Comparison of ENCODE assay signal across 8 cellular contexts in the genomic region with DNA sequence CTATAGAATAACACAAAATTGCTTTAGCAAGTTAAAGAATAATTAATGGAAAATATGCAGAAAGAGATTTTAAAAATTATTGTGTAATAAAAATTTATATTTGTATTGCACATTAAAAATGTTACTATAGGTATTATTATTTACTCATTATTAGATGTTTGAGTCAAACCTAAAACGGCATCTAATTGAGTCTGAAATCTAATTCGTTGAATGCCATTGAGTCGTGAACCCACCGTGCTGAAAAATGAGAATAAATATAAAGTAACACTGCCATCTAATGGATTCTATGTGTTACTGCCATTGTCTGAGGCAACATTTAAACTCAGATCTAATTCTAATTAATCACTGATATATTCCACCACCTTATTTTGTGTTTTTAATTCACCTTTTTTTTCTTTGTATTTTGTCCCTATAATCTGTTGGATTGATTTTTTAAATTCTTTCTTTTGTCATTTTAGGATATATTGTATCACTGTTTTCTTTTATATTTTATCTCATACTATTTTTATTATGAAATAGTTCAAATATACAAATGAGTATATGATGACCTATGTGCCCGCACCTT.
DNase-seq lines count a peak whose midpoint lies in the region; ATAC-seq and TF ChIP-seq lines count a peak whose summit lies in the region.

No MANE protein-coding gene starts in this region.

- H3K4me3 ChIP-seq in Loucy (ENCODE audit: low read length, poor library complexity, severe bottlenecking) (no peak overlapping the region), RWPE2 (ENCODE audit: severe bottlenecking) (no peak overlapping the region), epithelial cell of esophagus (ENCODE audit: low read length) (no peak overlapping the region), neural cell (ENCODE audit: low read length) (no peak overlapping the region)

- TF ChIP-seq EP300 in neural cell (conservative IDR thresholded peaks at IDR 0.05; ENCODE audit: poor library complexity, severe bottlenecking), result no peak

- no peaks in the 10 kb centered on the region for H3F3A ChIP-seq in Loucy (ENCODE audit: low read depth)
- H3F3A ChIP-seq in neural cell (ENCODE audit: insufficient read depth, low read length, poor library complexity, severe bottlenecking), result no peaks in the 10 kb centered on the region

- no peaks in the 10 kb centered on the region for H3K9me2 ChIP-seq in Loucy (replicated peaks; ENCODE audit: low read depth, low read length)
- no peaks in the 10 kb centered on the region for H3K9me2 ChIP-seq in neural cell (ENCODE audit: insufficient read depth, low read length)

- peaks cover 28% of the 10 kb centered on the region for H3K4me1 ChIP-seq in Loucy (ENCODE audit: insufficient read depth, low read length, poor library complexity, severe bottlenecking)
- no peaks in the 10 kb centered on the region for H3K4me1 ChIP-seq in RWPE2 (ENCODE audit: insufficient read depth, poor library complexity, severe bottlenecking)

- H3K27me3 ChIP-seq in Loucy (ENCODE audit: insufficient read depth, low read length, poor library complexity, severe bottlenecking), result no peaks in the 10 kb centered on the region
- H3K27me3 ChIP-seq in RWPE2 (ENCODE audit: insufficient read depth, poor library complexity, severe bottlenecking), result no peaks in the 10 kb centered on the region
- no peaks in the 10 kb centered on the region for H3K27me3 ChIP-seq in neural cell (ENCODE audit: insufficient read depth, low read depth, low read length)

- H2AFZ ChIP-seq in Loucy (ENCODE audit: low read length) (no peak overlapping the region), neural cell (ENCODE audit: low read depth, low read length) (no peak overlapping the region)

- TF ChIP-seq CTCF in Loucy (conservative IDR thresholded peaks at IDR 0.05; ENCODE audit: low read length) (peak; percentile 77), RWPE2 (IDR thresholded peaks at IDR 0.05; ENCODE audit: poor library complexity, severe bottlenecking) (peak; percentile 88), epithelial cell of esophagus (IDR thresholded peaks at IDR 0.05; ENCODE audit: insufficient read depth, low read depth, low read length, missing control alignments) (peak; percentile 60), neural cell (IDR thresholded peaks at IDR 0.05; ENCODE audit: poor library complexity, severe bottlenecking) (peak; percentile 88)

- H3K9me3 ChIP-seq in Loucy (ENCODE audit: insufficient read depth, low read depth, low read length) (no peaks in the 10 kb centered on the region), RWPE2 (ENCODE audit: severe bottlenecking) (no peaks in the 10 kb centered on the region), neural cell (ENCODE audit: low read length) (no peaks in the 10 kb centered on the region)

- H3K79me2 ChIP-seq in Loucy (ENCODE audit: insufficient read depth, low read length) (no peaks in the 10 kb centered on the region), neural cell (replicated peaks; ENCODE audit: insufficient read depth, low read length) (no peaks in the 10 kb centered on the region)

- DNase-seq in COLO829 (ENCODE audit: low spot score), result peak; percentile 61
- no peak for DNase-seq in RWPE2 (ENCODE audit: low spot score)
- peak; percentile 44 for DNase-seq in epithelial cell of esophagus (ENCODE audit: low read depth)
- no peak for DNase-seq in stimulated activated CD8-positive, alpha-beta memory T cell treated with anti-CD3 and anti-CD28 coated beads, Interleukin-4, amount 100 ng/mL, for 48 hours

- H4K20me1 ChIP-seq in Loucy (ENCODE audit: insufficient read depth, low read length, poor library complexity, severe bottlenecking) (no peaks in the 10 kb centered on the region), neural cell (ENCODE audit: insufficient read depth) (no peaks in the 10 kb centered on the region)

- peak; percentile 90 for TF ChIP-seq RAD21 in neural cell (conservative IDR thresholded peaks at IDR 0.05)

- ATAC-seq in GM19351 (IDR thresholded peaks at IDR 0.05; ENCODE audit: unreplicated experiment) (peak; percentile 69), RWPE2 (ENCODE audit: low read depth) (no peak), GM21526 (IDR thresholded peaks at IDR 0.05; ENCODE audit: low FRiP score, unreplicated experiment) (no peak)

- no peaks in the 10 kb centered on the region for H3K36me3 ChIP-seq in Loucy (ENCODE audit: insufficient read depth, low read length)
- no peaks in the 10 kb centered on the region for H3K36me3 ChIP-seq in RWPE2 (ENCODE audit: low read depth)
- H3K36me3 ChIP-seq in neural cell (ENCODE audit: insufficient read depth, low read length), result no peaks in the 10 kb centered on the region

- no peak overlapping the region for H3K9ac ChIP-seq in Loucy (ENCODE audit: low read depth, low read length, poor library complexity, severe bottlenecking)
- no peak overlapping the region for H3K9ac ChIP-seq in neural cell (ENCODE audit: low read length)

- H3K4me2 ChIP-seq in Loucy (ENCODE audit: low read depth, low read length, poor library complexity, severe bottlenecking) (peak overlapping the region; percentile 27), neural cell (ENCODE audit: low read length) (no peak overlapping the region)

- H3K27ac ChIP-seq in RWPE2 (ENCODE audit: poor library complexity, severe bottlenecking), result no peak overlapping the region
- no peak overlapping the region for H3K27ac ChIP-seq in neural cell (ENCODE audit: low read length)

TF ChIP-seq in neural cell, 6 proteins besides CTCF, POLR2A, EP300 and RAD21:
- no peak for TF ChIP-seq EZH2 (IDR thresholded peaks at IDR 0.05; ENCODE audit: borderline replicate concordance, insufficient read depth, low read length, poor library complexity, severe bottlenecking)
- peak; percentile 90 for TF ChIP-seq SMC3 (conservative IDR thresholded peaks at IDR 0.05; ENCODE audit: poor library complexity)
TF ChIP-seq in neural cell: peak in this region for 1.

Comparison
In these comparisons a context has a peak if more than half of its experiments do, and no peak if none do; other contexts are left out.
1. DNase-seq: peak in COLO829 (single experiment) and epithelial cell of esophagus (single experiment); none in RWPE2 (single experiment) and stimulated activated CD8-positive, alpha-beta memory T cell treated with anti-CD3 and anti-CD28 coated beads, Interleukin-4, amount 100 ng/mL, for 48 hours (single experiment).
2. Peak in every context shown above with its lines, with median percentiles within 50 percentile points of each other: CTCF ChIP-seq.